Comparison of ENCODE assay signal across 2 cellular contexts in the genomic region with DNA sequence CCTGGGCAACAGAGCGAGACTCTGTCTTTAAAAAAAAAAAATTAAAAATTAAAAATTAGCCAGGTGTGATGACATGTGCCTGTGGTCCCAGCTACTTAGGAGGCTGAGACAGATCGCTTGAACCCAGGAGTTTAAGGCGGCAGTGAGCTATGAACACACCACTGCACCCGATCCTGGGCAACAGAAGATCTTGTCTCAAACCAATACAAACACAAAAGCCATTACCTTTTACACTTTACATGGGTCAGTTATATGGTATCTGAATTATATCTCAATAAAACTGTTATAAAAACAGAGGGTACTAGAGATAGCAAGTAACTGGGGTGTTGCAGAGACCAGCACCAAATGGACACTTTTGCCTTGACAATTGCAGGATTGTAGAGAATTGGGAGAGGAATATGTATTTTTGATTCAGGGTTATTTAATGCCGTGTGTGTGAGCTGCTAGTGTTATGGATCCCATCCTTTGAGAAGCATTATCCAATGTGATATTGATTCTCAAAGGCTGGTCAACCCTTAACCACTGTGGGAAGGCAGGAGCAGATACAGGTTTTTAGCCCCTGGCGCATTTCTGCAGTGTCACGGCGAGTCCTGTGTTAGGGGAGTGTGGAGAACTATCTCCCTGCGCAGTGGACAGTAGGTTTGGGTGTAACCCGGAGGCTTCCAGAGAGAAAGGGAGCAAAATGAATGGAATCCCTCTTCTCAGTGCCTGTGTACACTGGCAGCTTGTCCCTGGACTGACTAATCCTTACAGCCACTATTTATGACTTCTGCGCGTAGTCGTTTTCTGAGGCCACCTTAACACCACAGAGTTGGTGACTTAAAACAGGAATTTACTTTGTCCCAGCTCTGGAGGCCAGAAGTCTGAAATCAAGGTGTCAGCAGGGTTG.
TF ChIP-seq lines count a peak whose summit lies in the region.

No MANE protein-coding gene starts in this region.

TF ChIP-seq in SK-N-SH, 30 proteins besides CTCF, POLR2A, EP300 and RAD21 (continued from another document):
- TF ChIP-seq MXI1 (IDR thresholded peaks at IDR 0.05; ENCODE audit: low read depth, low read length) (no peak), FOSL2 (IDR thresholded peaks at IDR 0.05; ENCODE audit: borderline replicate concordance, low read depth) (no peak), MEF2A (IDR thresholded peaks at IDR 0.05; ENCODE audit: borderline replicate concordance, low read depth) (no peak), TCF12 (IDR thresholded peaks at IDR 0.05) (no peak), FOXM1 (IDR thresholded peaks at IDR 0.05; ENCODE audit: low read depth) (no peak), NFIC (IDR thresholded peaks at IDR 0.05; ENCODE audit: borderline replicate concordance) (no peak)
- TF ChIP-seq, protein P1, sequence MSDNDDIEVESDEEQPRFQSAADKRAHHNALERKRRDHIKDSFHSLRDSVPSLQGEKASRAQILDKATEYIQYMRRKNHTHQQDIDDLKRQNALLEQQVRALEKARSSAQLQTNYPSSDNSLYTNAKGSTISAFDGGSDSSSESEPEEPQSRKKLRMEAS (IDR thresholded peaks at IDR 0.05; ENCODE audit: low read depth): no peak
- TF ChIP-seq, protein P2, sequence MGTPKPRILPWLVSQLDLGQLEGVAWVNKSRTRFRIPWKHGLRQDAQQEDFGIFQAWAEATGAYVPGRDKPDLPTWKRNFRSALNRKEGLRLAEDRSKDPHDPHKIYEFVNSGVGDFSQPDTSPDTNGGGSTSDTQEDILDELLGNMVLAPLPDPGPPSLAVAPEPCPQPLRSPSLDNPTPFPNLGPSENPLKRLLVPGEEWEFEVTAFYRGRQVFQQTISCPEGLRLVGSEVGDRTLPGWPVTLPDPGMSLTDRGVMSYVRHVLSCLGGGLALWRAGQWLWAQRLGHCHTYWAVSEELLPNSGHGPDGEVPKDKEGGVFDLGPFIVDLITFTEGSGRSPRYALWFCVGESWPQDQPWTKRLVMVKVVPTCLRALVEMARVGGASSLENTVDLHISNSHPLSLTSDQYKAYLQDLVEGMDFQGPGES (IDR thresholded peaks at IDR 0.05; ENCODE audit: low read depth, low read length): no peak
TF ChIP-seq in SK-N-SH: peak in this region for 0.

TF ChIP-seq in SK-N-SH treated with all-trans-retinoic acid at 6 μM for 48 hours, 23 proteins besides CTCF, POLR2A, EP300 and RAD21 (continued from another document):
- TF ChIP-seq SNAI2 (CRISPR knock-in tag; IDR thresholded peaks at IDR 0.05): no peak
- no peak for TF ChIP-seq ESRRG (CRISPR knock-in tag; IDR thresholded peaks at IDR 0.05)
- TF ChIP-seq BACH2 (CRISPR knock-in tag; IDR thresholded peaks at IDR 0.05; ENCODE audit: borderline replicate concordance): no peak
- TF ChIP-seq ISL1 (CRISPR knock-in tag; IDR thresholded peaks at IDR 0.05): no peak
- no peak for TF ChIP-seq RARB (CRISPR knock-in tag; IDR thresholded peaks at IDR 0.05)
- no peak for TF ChIP-seq PPARA (CRISPR knock-in tag; IDR thresholded peaks at IDR 0.05; ENCODE audit: borderline replicate concordance)
- no peak for TF ChIP-seq TCF4 (CRISPR knock-in tag; IDR thresholded peaks at IDR 0.05; ENCODE audit: borderline replicate concordance)
- TF ChIP-seq, protein P3, sequence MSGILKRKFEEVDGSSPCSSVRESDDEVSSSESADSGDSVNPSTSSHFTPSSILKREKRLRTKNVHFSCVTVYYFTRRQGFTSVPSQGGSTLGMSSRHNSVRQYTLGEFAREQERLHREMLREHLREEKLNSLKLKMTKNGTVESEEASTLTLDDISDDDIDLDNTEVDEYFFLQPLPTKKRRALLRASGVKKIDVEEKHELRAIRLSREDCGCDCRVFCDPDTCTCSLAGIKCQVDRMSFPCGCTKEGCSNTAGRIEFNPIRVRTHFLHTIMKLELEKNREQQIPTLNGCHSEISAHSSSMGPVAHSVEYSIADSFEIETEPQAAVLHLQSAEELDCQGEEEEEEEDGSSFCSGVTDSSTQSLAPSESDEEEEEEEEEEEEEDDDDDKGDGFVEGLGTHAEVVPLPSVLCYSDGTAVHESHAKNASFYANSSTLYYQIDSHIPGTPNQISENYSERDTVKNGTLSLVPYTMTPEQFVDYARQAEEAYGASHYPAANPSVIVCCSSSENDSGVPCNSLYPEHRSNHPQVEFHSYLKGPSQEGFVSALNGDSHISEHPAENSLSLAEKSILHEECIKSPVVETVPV (CRISPR knock-in tag; IDR thresholded peaks at IDR 0.05): no peak
- no peak for TF ChIP-seq TOX (CRISPR knock-in tag; IDR thresholded peaks at IDR 0.05; ENCODE audit: borderline replicate concordance)
- TF ChIP-seq, protein P4, sequence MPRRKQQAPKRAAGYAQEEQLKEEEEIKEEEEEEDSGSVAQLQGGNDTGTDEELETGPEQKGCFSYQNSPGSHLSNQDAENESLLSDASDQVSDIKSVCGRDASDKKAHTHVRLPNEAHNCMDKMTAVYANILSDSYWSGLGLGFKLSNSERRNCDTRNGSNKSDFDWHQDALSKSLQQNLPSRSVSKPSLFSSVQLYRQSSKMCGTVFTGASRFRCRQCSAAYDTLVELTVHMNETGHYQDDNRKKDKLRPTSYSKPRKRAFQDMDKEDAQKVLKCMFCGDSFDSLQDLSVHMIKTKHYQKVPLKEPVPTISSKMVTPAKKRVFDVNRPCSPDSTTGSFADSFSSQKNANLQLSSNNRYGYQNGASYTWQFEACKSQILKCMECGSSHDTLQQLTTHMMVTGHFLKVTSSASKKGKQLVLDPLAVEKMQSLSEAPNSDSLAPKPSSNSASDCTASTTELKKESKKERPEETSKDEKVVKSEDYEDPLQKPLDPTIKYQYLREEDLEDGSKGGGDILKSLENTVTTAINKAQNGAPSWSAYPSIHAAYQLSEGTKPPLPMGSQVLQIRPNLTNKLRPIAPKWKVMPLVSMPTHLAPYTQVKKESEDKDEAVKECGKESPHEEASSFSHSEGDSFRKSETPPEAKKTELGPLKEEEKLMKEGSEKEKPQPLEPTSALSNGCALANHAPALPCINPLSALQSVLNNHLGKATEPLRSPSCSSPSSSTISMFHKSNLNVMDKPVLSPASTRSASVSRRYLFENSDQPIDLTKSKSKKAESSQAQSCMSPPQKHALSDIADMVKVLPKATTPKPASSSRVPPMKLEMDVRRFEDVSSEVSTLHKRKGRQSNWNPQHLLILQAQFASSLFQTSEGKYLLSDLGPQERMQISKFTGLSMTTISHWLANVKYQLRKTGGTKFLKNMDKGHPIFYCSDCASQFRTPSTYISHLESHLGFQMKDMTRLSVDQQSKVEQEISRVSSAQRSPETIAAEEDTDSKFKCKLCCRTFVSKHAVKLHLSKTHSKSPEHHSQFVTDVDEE (CRISPR knock-in tag; IDR thresholded peaks at IDR 0.05): no peak
- TF ChIP-seq OSR1 (CRISPR knock-in tag; IDR thresholded peaks at IDR 0.05): no peak
- no peak for TF ChIP-seq CSDC2 (CRISPR knock-in tag; IDR thresholded peaks at IDR 0.05)
- no peak for TF ChIP-seq ZFP3 (CRISPR knock-in tag; IDR thresholded peaks at IDR 0.05)
